In the genomic region with DNA sequence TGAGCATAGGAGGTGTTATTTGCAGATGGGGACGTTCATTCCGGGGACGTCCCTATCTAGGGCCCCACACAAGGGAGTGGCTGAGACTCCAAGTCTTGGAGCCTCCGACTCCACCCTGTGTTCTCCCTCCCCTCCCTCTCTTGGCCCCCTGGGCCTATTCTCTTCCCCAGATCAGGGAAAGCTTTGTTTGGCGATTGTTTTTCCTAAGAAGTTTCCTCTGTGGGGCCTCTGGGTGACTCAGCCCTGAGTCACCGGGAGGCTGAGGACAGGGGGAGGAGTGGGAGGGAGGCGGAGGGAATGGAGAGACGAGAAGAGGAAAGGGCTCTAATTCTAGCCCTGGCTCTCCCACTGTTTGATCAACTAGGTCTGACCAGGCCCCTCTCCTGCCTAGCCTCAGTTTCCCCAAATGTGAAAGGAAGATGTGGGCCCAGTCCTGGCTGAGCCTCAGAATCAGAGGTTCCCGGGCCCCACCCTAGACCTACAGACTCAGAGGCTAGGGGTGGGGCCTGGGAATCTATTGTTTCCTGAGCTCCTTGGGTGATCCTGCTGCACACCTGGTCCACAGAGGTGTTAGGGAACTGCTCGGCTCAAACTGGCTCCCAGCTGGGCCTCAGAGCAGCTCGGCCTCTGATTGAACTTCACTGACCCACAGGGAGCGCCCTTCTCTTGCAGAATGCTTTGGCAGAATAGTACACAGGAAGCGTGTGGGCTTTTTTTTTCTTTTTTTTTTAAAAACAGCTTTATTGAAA, we compare ENCODE assay signal across 8 cellular contexts. TPM values are rescaled to one million over a fixed set of nuclear protein-coding genes. Genes with fewer than 3 reads are reported as not detected.
A peak's percentile ranks its signal among the peaks of the same experiment; 100 is the strongest.
DNase-seq lines count a peak whose midpoint lies in the region; ATAC-seq and TF ChIP-seq lines count a peak whose summit lies in the region.

No MANE protein-coding gene starts in this region.

- H3K27me3 Mint-ChIP-seq in HFFc6 (ENCODE audit: insufficient read depth) (peaks cover 8% of the 10 kb centered on the region), mesothelial cell of epicardium (ENCODE audit: low read depth) (no peaks in the 10 kb centered on the region)

- H3K4me3 Mint-ChIP-seq in HFFc6 (peak overlapping the region; percentile 79), mesothelial cell of epicardium (peak overlapping the region; percentile 31)

- H3K36me3 Mint-ChIP-seq in HFFc6 (ENCODE audit: low read depth) = peaks cover 29% of the 10 kb centered on the region
- no peaks in the 10 kb centered on the region for H3K36me3 Mint-ChIP-seq in mesothelial cell of epicardium

- in situ Hi-C loops in SK-MEL-5 (cut with HindIII; ENCODE audit: low pct_unique_long_range_greater_than_20kb, low sequenced_read_pairs) = no loop called here

- H3K4me1 ChIP-seq in thoracic aorta (ENCODE audit: control insufficient read depth in 1 of 2, low read depth in 2 of 2) = peaks cover 82 to 96% of the 10 kb centered on the region in 2 donors

- peaks cover 77% of the 10 kb centered on the region for H3K4me1 Mint-ChIP-seq in HFFc6 (ENCODE audit: low read depth)
- H3K4me1 Mint-ChIP-seq in mesothelial cell of epicardium = peaks cover 65% of the 10 kb centered on the region

- no peaks in the 10 kb centered on the region for H3K9me3 Mint-ChIP-seq in HFFc6
- H3K9me3 Mint-ChIP-seq in mesothelial cell of epicardium = no peaks in the 10 kb centered on the region

- H3K27ac Mint-ChIP-seq in HFFc6 (peak overlapping the region; percentile 98), mesothelial cell of epicardium (peak overlapping the region; percentile 97)

- H3K27me3 ChIP-seq in thoracic aorta (replicated peaks; ENCODE audit: insufficient read depth) = no peaks in the 10 kb centered on the region

- H3K4me3 ChIP-seq in AG10803 (ENCODE audit: low read length) (0 out of 2 replicates have a peak overlapping the region, but pooled peaks have one; percentile 3), epithelial cell of proximal tubule (ENCODE audit: low read depth, low read length) (peak overlapping the region; percentile 14), thoracic aorta (peak overlapping the region; percentile 62)

- H3K9me3 ChIP-seq in thoracic aorta = no peaks in the 10 kb centered on the region

- peaks cover 10% of the 10 kb centered on the region for H3K36me3 ChIP-seq in thoracic aorta

- DNase-seq in AG10803 (ENCODE audit: low read depth) = peak; percentile 90
- peak; percentile 88 for DNase-seq in HFFc6
- peak; percentile 97 for DNase-seq in SK-MEL-5 (ENCODE audit: low read depth, low spot score)
- DNase-seq in epithelial cell of proximal tubule (ENCODE audit: low read depth) = no peak
- DNase-seq in mesothelial cell of epicardium (ENCODE audit: low spot score in 2 of 2, unreplicated experiment in 2 of 2) = peak in 1 of 2 experiments; percentile 64
- peak; percentile 70 for DNase-seq in thoracic aorta (ENCODE audit: low spot score)
- no peak for DNase-seq in T-helper 1 cell

- H3K27ac ChIP-seq in thoracic aorta = peak overlapping the region; percentile 90 to 98

- peak; percentile 43 for TF ChIP-seq CTCF in AG10803 (conservative IDR thresholded peaks at IDR 0.05; ENCODE audit: low read length)
- peak; percentile 60 for TF ChIP-seq CTCF in HFFc6 (IDR thresholded peaks at IDR 0.05)
- TF ChIP-seq CTCF in epithelial cell of proximal tubule (conservative IDR thresholded peaks at IDR 0.05; ENCODE audit: low read depth, low read length) = peak; percentile 26
- TF ChIP-seq CTCF in mesothelial cell of epicardium (IDR thresholded peaks at IDR 0.05; ENCODE audit: unreplicated experiment) = no peak
- TF ChIP-seq CTCF in thoracic aorta (IDR thresholded peaks at IDR 0.05) = no peak

- ATAC-seq in thoracic aorta (ENCODE audit: insufficient number of reproducible peaks, low FRiP score, low read depth) (peak; percentile 54), GM21381 (IDR thresholded peaks at IDR 0.05; ENCODE audit: unreplicated experiment) (no peak)

RNA-seq across cellular contexts. Expression of gene GSN, which starts 19.2 kb away (rescaled TPM):
- 100 to 1,000 TPM; 288 to 394 (median 318) TPM for total RNA-seq in HFFc6 (2021; fragmentation: NEBNext Ultra II Directional; extraction: Animal tissue kit (Norgen Biotek cat#: 25700))
- 343 and 358 TPM in 2 replicates for total RNA-seq in SK-MEL-5 (2014; rRNA removed; shearing (Covaris generic))
- 425 and 531 TPM in 2 replicates for polyA plus RNA-seq in SK-MEL-5 (2015; cell fraction: cytosol; rRNA removed)
- polyA plus RNA-seq in SK-MEL-5 (2015; cell fraction: nucleus; rRNA removed) = 175 and 210 TPM in 2 replicates
- 130 and 174 TPM in 2 replicates for total RNA-seq in epithelial cell of proximal tubule
- 106 to 114 TPM (median 109 TPM) in 3 replicates for total RNA-seq in mesothelial cell of epicardium
- total RNA-seq in thoracic aorta = 1,000 to 10,000 TPM; 3,187 to 4,234 TPM

Comparison
In these comparisons a context has a peak if more than half of its experiments do, and no peak if none do; other contexts are left out.
1. DNase-seq: peak in AG10803 (single experiment), HFFc6 (single experiment), SK-MEL-5 (single experiment) and thoracic aorta (single experiment); none in epithelial cell of proximal tubule (single experiment) and T-helper 1 cell (0 of 5).
2. H3K4me3 ChIP-seq: peak in every context shown above with its lines; median percentile 62 in thoracic aorta; 14 in epithelial cell of proximal tubule; 3 in AG10803.
3. CTCF ChIP-seq: peak in AG10803 (single experiment), HFFc6 (single experiment) and epithelial cell of proximal tubule (single experiment); none in mesothelial cell of epicardium (single experiment) and thoracic aorta (single experiment).